In genomic region chrX:118254611-118255010, GRCh38 we compare ENCODE assay signal across 9 cellular contexts.
DNase-seq lines count a peak whose midpoint lies in the region; ATAC-seq and TF ChIP-seq lines count a peak whose summit lies in the region.
"Had no signal": no experiment of that assay in that cellular context is flagged by ENCODE, and none has a peak within 500 bp of the region (broad histone marks: within the 10 kb centered on the region; RNA-seq: fewer than 3 reads in every experiment).

No MANE protein-coding gene starts in this region.

- no peak overlapping the region for H3K27ac ChIP-seq in 22Rv1
- H3K27ac ChIP-seq: epithelial cell of prostate had no signal

- no peaks in the 10 kb centered on the region for H3K27me3 ChIP-seq in GM06990 (replicated peaks; ENCODE audit: control insufficient read depth, insufficient read depth, low read length)

- ATAC-seq in HG03196 (IDR thresholded peaks at IDR 0.05; ENCODE audit: unreplicated experiment) (peak; percentile 59), GM21381 (IDR thresholded peaks at IDR 0.05; ENCODE audit: unreplicated experiment) (no peak)

- no peak for DNase-seq in GM06990 (ENCODE audit: extremely low read depth, insufficient read length)
- DNase-seq in NOMO-1 treated with DMSO at 0.1 percent for 48 hours (lab: John Stamatoyannopoulos, UW; ENCODE audit: unreplicated experiment) = peak; percentile 60
- DNase-seq in activated T-helper 2 cell treated with anti-CD3 and anti-CD28 coated beads, Interferon-gamma antibody, Interleukin-2, Interleukin-4, amounts not matched to agents 10 μg/mL and 5 μg/mL and 100 μg/mL, durations not matched to agents 14 hours and 24 hours and 36 hours (ENCODE audit: low spot score) = peak; percentile 8
- peak; percentile 41 for DNase-seq in glomerular endothelial cell (ENCODE audit: extremely low read depth, low read depth, low spot score)
- no peak for DNase-seq in retinal pigment epithelial cell (ENCODE audit: low read depth)

- no peak overlapping the region for H3K4me3 Mint-ChIP-seq in activated T-helper 2 cell treated with anti-CD3 and anti-CD28 coated beads, Interferon-gamma antibody, Interleukin-2, Interleukin-4, amounts not matched to agents 10 μg/mL and 5 μg/mL and 100 μg/mL, durations not matched to agents 14 hours and 24 hours and 36 hours (ENCODE audit: low read depth)

- H3K36me3 Mint-ChIP-seq in activated T-helper 2 cell treated with anti-CD3 and anti-CD28 coated beads, Interferon-gamma antibody, Interleukin-2, Interleukin-4, amounts not matched to agents 10 μg/mL and 5 μg/mL and 100 μg/mL, durations not matched to agents 14 hours and 24 hours and 36 hours (ENCODE audit: low read depth) = no peaks in the 10 kb centered on the region

- no peak overlapping the region for H3K4me3 ChIP-seq in GM06990 (replicated peaks; ENCODE audit: low read depth, low read length)
- no peak overlapping the region for H3K4me3 ChIP-seq in retinal pigment epithelial cell (ENCODE audit: low read length)

- peaks cover 2% of the 10 kb centered on the region for H3K27me3 Mint-ChIP-seq in activated T-helper 2 cell treated with anti-CD3 and anti-CD28 coated beads, Interferon-gamma antibody, Interleukin-2, Interleukin-4, amounts not matched to agents 10 μg/mL and 5 μg/mL and 100 μg/mL, durations not matched to agents 14 hours and 24 hours and 36 hours (ENCODE audit: low read depth)

- H3K9me3 Mint-ChIP-seq in activated T-helper 2 cell treated with anti-CD3 and anti-CD28 coated beads, Interferon-gamma antibody, Interleukin-2, Interleukin-4, amounts not matched to agents 10 μg/mL and 5 μg/mL and 100 μg/mL, durations not matched to agents 14 hours and 24 hours and 36 hours = no peaks in the 10 kb centered on the region

- H3K4me1 Mint-ChIP-seq in activated T-helper 2 cell treated with anti-CD3 and anti-CD28 coated beads, Interferon-gamma antibody, Interleukin-2, Interleukin-4, amounts not matched to agents 10 μg/mL and 5 μg/mL and 100 μg/mL, durations not matched to agents 14 hours and 24 hours and 36 hours (ENCODE audit: low read depth) = peaks cover 2% of the 10 kb centered on the region

- intact Hi-C loops in activated T-helper 2 cell treated with anti-CD3 and anti-CD28 coated beads, Interferon-gamma antibody, Interleukin-2, Interleukin-4, amounts not matched to agents 10 μg/mL and 5 μg/mL and 100 μg/mL, durations not matched to agents 14 hours and 24 hours and 36 hours (cut with micrococcal nuclease) = no loop called here

- no peak overlapping the region for H3K27ac Mint-ChIP-seq in activated T-helper 2 cell treated with anti-CD3 and anti-CD28 coated beads, Interferon-gamma antibody, Interleukin-2, Interleukin-4, amounts not matched to agents 10 μg/mL and 5 μg/mL and 100 μg/mL, durations not matched to agents 14 hours and 24 hours and 36 hours

- no peaks in the 10 kb centered on the region for H3K36me3 ChIP-seq in GM06990 (ENCODE audit: control insufficient read depth, insufficient read depth, low read length)

- TF ChIP-seq CTCF in 22Rv1 (IDR thresholded peaks at IDR 0.05) (peak; percentile 65), GM06990 (IDR thresholded peaks at IDR 0.05; ENCODE audit: insufficient read depth, low read length, poor library complexity, severe bottlenecking) (peak; percentile 69), retinal pigment epithelial cell (conservative IDR thresholded peaks at IDR 0.05; ENCODE audit: low read depth, low read length) (peak; percentile 70)

Comparison
In these comparisons a context has a peak if more than half of its experiments do, and no peak if none do; other contexts are left out.
1. DNase-seq: peak in NOMO-1 treated with DMSO at 0.1 percent for 48 hours (single experiment), activated T-helper 2 cell treated with anti-CD3 and anti-CD28 coated beads, Interferon-gamma antibody, Interleukin-2, Interleukin-4, amounts not matched to agents 10 μg/mL and 5 μg/mL and 100 μg/mL, durations not matched to agents 14 hours and 24 hours and 36 hours (single experiment) and glomerular endothelial cell (single experiment); none in GM06990 (single experiment) and retinal pigment epithelial cell (single experiment).
2. Peak in every context shown above with its lines, with median percentiles within 50 percentile points of each other: CTCF ChIP-seq.